20 cellular contexts compared by ENCODE assay signal in genomic region chr11:117295438-117296137, GRCh38. TPM values are rescaled to one million over a fixed set of nuclear protein-coding genes. Genes with fewer than 3 reads are reported as not detected.
A peak's percentile ranks its signal among the peaks of the same experiment; 100 is the strongest.
DNase-seq lines count a peak whose midpoint lies in the region; ATAC-seq and TF ChIP-seq lines count a peak whose summit lies in the region.
"Had no signal": no experiment of that assay in that cellular context is flagged by ENCODE, and none has a peak within 500 bp of the region (broad histone marks: within the 10 kb centered on the region; RNA-seq: fewer than 3 reads in every experiment).

No MANE protein-coding gene starts in this region.

- TF ChIP-seq CTCF in nephron progenitor cell (IDR thresholded peaks at IDR 0.05) (no peak), Peyer's patch (IDR thresholded peaks at IDR 0.05) (no peak)

- H3K9me3 ChIP-seq in Peyer's patch: no peaks in the 10 kb centered on the region
- H3K9me3 ChIP-seq: SJCRH30 had no signal

- peak overlapping the region; percentile 90 for H3K27ac Mint-ChIP-seq in nephron progenitor cell
- H3K27ac Mint-ChIP-seq: B cell; CD4-positive, alpha-beta T cell had no signal

- no peak for TF ChIP-seq POLR2A in Peyer's patch (IDR thresholded peaks at IDR 0.05)

- DNase-seq in globus pallidus (ENCODE audit: low spot score): peak; percentile 95
- DNase-seq in nephron progenitor cell: no peak
- DNase-seq in Peyer's patch: no peak
- DNase-seq: ACHN; CD4-positive, alpha-beta T cell; GM23248; HCEC 1CT; KG1; NCI-H1436 treated with DMSO at 0.1 percent for 48 hours; NCI-H2029 treated with DMSO at 0.1 percent for 48 hours; NCI-H2171 treated with DMSO at 0.1 percent for 48 hours; NCI-H748 treated with DMSO at 0.1 percent for 48 hours; SJCRH30 had no signal

- H3K36me3 ChIP-seq in Peyer's patch: peaks cover 0 to 18% (median 0%) of the 10 kb centered on the region in 3 donors
- H3K36me3 ChIP-seq: SJCRH30 had no signal

- peaks cover 34% of the 10 kb centered on the region for H3K4me1 Mint-ChIP-seq in nephron progenitor cell
- H3K4me1 Mint-ChIP-seq: B cell had no signal

- H3K4me3 Mint-ChIP-seq in nephron progenitor cell: no peak overlapping the region
- H3K4me3 Mint-ChIP-seq: B cell; CD4-positive, alpha-beta T cell had no signal

- H3K4me1 ChIP-seq in Peyer's patch: peaks cover 0 to 13% (median 0%) of the 10 kb centered on the region in 4 donors
- H3K4me1 ChIP-seq: SJCRH30 had no signal

- H3K4me3 ChIP-seq in Peyer's patch: no peak overlapping the region
- H3K4me3 ChIP-seq: GM23248, SJCRH30 had no signal

- H3K27me3 ChIP-seq in Peyer's patch: no peaks in the 10 kb centered on the region
- H3K27me3 ChIP-seq: SJCRH30 had no signal

- no peak for ATAC-seq in HG02571 (IDR thresholded peaks at IDR 0.05; ENCODE audit: unreplicated experiment)
- ATAC-seq in HG02981 (IDR thresholded peaks at IDR 0.05; ENCODE audit: unreplicated experiment): no peak
- ATAC-seq in HG03135 (IDR thresholded peaks at IDR 0.05; ENCODE audit: unreplicated experiment): no peak
- ATAC-seq: HepG2 had no signal

- peaks cover 47% of the 10 kb centered on the region for H3K36me3 Mint-ChIP-seq in nephron progenitor cell (ENCODE audit: low read depth)

- H3K9me3 Mint-ChIP-seq in nephron progenitor cell: no peaks in the 10 kb centered on the region
- H3K9me3 Mint-ChIP-seq: CD4-positive, alpha-beta T cell had no signal

- no peaks in the 10 kb centered on the region for H3K27me3 Mint-ChIP-seq in nephron progenitor cell (ENCODE audit: low read depth, poor library complexity)
- H3K27me3 Mint-ChIP-seq: B cell; CD4-positive, alpha-beta T cell had no signal

- H3K27ac ChIP-seq in angular gyrus (ENCODE audit: low read depth, low read length) (peak overlapping the region; percentile 98), temporal lobe (ENCODE audit: low read depth, low read length) (peak overlapping the region; percentile 99), Peyer's patch (no peak overlapping the region)
- H3K27ac ChIP-seq: GM23248, SJCRH30 had no signal

RNA-seq across cellular contexts. Expression of gene BACE1-AS, which starts 4.4 kb away (rescaled TPM):
- 6.9 TPM for total RNA-seq in temporal lobe
- total RNA-seq in Peyer's patch: 1 to 10 TPM; 2.5 to 7.6 (median 6.3) TPM

RNA-seq across cellular contexts. Expression of gene BACE1, which starts 20.5 kb away (rescaled TPM):
- total RNA-seq in temporal lobe (30.7 TPM), Peyer's patch (10 to 100 TPM in 2 of 4 donors, 1 to 10 TPM in 2; 5.6 to 11.4 (median 8.9) TPM)
- total RNA-seq: B cell had no signal

RNA-seq across cellular contexts. Expression of gene CEP164, which starts 32.1 kb away (rescaled TPM):
- total RNA-seq in temporal lobe (11.8 TPM), Peyer's patch (10 to 100 TPM; 12.3 to 45.4 (median 27.2) TPM)

Comparison
In these comparisons a context has a peak if more than half of its experiments do, and no peak if none do; other contexts are left out.
1. H3K27ac ChIP-seq: peak in angular gyrus (single experiment) and temporal lobe (single experiment); none in Peyer's patch (0 of 4).